ENCODE assay signal across 8 cellular contexts in the genomic region with DNA sequence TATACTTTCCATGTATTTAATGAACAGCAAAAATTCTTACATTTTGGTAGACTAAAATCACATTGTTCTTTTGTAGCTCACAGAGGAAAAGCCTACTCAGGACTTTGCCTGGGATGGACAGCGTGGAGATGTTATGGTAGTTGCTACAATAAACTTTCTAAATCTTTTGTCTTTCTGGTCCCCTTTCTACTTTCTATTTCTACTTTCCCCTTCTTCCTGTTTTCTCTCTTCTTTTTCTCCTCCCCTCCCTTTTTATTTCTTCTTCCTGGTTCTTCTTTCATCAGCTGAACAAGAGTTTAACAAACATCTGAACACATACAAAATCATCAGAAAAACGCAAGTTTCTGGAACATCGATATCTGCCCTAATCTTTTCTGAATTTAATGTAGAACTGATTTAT. TPM values are rescaled to one million over a fixed set of nuclear protein-coding genes. Genes with fewer than 3 reads are reported as not detected.
"Had no signal": no experiment of that assay in that cellular context is flagged by ENCODE, and none has a peak within 500 bp of the region (broad histone marks: within the 10 kb centered on the region; RNA-seq: fewer than 3 reads in every experiment).

No MANE protein-coding gene starts in this region.

- H3K4me3 ChIP-seq: GM12878 had no signal

- DNase-seq: GDM1, GF-D8 had no signal

- FAIRE-seq: G401.6, GM12878, GM12891, GM12892, GM18507 had no signal

RNA-seq across cellular contexts. Expression of gene GDNF, which starts 15.6 kb away (rescaled TPM):
- total RNA-seq: G401, GM12878 had no signal
